Comparison of ENCODE assay signal across 1 cellular context in the genomic region with DNA sequence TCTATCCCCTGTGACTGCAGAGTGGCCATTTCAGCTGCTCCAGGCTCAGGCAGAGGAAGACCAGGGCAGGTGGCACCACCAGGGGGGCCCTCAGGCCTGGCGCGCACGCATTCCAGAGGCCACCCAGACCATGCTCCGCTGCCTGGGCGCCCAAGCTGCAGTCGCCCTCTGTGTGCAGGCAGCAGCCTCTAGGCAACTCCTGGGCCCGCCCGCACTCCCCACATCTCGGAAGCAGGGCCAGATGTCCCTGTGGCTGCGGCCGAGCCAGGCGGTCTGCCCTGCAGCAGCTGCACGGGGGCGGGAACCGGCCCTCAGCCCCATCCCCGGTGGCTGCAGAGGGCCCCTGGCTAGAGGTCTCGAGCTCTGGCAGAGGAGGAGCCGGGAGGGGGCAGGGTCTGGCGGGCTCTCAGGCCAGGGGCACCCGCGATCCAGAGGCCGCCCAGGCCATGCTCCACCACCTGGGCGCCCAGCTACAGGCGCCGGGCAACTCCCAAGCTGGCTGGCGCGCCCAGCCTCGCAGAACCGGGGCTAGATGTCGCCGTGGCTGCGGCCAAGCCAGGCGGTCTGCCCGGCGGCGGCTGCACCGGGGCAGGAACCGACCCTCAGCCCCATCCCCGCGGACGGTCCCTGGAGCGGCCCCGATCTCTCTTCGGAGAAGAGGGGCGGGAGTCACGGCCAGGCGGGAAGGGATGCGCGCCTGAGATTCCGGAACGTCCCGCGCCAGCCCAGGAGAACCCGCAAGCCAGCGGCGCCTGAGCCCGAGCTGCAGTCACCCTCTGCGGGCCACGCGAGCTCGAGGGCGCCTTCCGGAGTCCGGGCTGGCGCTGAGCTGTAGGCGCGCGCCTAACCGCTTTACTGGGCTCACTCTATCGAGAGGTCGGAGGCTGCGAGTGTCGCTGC.
A peak's percentile ranks its signal among the peaks of the same experiment; 100 is the strongest.
TF ChIP-seq lines count a peak whose summit lies in the region.

A gene (plus strand): TSS at position 855 of the 900 bp plus-strand sequence. CDS start 239 bp downstream, outside the sequence.

TF ChIP-seq in HEK293, 187 proteins besides CTCF, POLR2A, EP300 and RAD21 (continued from another document):
- TF ChIP-seq, protein P1, sequence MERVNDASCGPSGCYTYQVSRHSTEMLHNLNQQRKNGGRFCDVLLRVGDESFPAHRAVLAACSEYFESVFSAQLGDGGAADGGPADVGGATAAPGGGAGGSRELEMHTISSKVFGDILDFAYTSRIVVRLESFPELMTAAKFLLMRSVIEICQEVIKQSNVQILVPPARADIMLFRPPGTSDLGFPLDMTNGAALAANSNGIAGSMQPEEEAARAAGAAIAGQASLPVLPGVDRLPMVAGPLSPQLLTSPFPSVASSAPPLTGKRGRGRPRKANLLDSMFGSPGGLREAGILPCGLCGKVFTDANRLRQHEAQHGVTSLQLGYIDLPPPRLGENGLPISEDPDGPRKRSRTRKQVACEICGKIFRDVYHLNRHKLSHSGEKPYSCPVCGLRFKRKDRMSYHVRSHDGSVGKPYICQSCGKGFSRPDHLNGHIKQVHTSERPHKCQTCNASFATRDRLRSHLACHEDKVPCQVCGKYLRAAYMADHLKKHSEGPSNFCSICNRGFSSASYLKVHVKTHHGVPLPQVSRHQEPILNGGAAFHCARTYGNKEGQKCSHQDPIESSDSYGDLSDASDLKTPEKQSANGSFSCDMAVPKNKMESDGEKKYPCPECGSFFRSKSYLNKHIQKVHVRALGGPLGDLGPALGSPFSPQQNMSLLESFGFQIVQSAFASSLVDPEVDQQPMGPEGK (tag by site-specific recombination; IDR thresholded peaks at IDR 0.05) = 0 out of 2 replicates have a peak, but pooled peaks have one; percentile 39
- peak; percentile 15; the same call in 1 of the 2 replicates for TF ChIP-seq ZFHX2 (tag by site-specific recombination; conservative IDR thresholded peaks at IDR 0.05)
- TF ChIP-seq, protein P2, sequence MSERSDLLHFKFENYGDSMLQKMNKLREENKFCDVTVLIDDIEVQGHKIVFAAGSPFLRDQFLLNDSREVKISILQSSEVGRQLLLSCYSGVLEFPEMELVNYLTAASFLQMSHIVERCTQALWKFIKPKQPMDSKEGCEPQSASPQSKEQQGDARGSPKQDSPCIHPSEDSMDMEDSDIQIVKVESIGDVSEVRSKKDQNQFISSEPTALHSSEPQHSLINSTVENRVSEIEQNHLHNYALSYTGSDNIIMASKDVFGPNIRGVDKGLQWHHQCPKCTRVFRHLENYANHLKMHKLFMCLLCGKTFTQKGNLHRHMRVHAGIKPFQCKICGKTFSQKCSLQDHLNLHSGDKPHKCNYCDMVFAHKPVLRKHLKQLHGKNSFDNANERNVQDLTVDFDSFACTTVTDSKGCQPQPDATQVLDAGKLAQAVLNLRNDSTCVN (tag by site-specific recombination; optimal IDR thresholded peaks at IDR 0.05) = peak; percentile 94
- TF ChIP-seq GLIS2 (tag by site-specific recombination; IDR thresholded peaks at IDR 0.05) = peak; percentile 47; the same call in 1 of the 2 replicates
- TF ChIP-seq ZBTB17 (tag by site-specific recombination; IDR thresholded peaks at IDR 0.05) = 0 out of 2 replicates have a peak, but pooled peaks have one; percentile 18
